ENCODE assay signal across 1 cellular context in the genomic region with DNA sequence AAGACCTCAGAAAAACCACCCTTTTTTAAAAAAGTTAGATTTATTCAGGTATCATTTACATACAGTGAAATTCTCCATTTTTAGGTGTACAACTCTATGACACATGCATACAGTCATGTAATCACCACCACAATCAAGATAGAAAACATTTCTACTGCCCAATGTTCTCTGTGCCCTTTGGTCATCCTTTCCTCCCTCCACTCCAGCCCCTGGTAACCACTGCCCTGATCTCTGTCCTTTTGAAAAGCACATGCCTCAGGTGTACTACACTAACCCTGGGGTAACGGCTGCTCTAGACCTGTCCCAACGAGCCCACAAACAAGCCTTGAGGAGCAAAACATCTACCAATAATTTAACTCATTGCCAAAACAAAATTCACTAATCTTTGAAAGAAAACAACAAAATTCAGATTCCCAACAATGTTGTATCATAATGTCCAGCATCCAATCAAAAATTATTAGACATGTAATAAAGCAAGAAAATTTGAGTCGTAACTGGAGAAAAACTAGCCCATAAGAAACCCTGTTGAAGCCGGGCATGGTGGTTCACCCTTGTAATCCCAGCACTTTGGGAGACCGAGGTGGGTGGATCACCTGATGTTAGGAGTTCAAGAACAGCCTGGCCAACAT.
A peak's percentile ranks its signal among the peaks of the same experiment; 100 is the strongest.
TF ChIP-seq lines count a peak whose summit lies in the region.

No MANE protein-coding gene starts in this region.

TF ChIP-seq in HEK293, 187 proteins besides CTCF, POLR2A, EP300 and RAD21:
- TF ChIP-seq, protein P1, sequence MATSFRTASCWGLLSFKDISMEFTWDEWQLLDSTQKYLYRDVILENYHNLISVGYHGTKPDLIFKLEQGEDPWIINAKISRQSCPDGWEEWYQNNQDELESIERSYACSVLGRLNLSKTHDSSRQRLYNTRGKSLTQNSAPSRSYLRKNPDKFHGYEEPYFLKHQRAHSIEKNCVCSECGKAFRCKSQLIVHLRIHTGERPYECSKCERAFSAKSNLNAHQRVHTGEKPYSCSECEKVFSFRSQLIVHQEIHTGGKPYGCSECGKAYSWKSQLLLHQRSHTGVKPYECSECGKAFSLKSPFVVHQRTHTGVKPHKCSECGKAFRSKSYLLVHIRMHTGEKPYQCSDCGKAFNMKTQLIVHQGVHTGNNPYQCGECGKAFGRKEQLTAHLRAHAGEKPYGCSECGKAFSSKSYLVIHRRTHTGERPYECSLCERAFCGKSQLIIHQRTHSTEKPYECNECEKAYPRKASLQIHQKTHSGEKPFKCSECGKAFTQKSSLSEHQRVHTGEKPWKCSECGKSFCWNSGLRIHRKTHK (tag by site-specific recombination; IDR thresholded peaks at IDR 0.05) = peak; percentile 93
- no peak for TF ChIP-seq ZNF626 (tag by site-specific recombination; IDR thresholded peaks at IDR 0.05)
